Comparison of ENCODE assay signal across 27 cellular contexts in the genomic region with DNA sequence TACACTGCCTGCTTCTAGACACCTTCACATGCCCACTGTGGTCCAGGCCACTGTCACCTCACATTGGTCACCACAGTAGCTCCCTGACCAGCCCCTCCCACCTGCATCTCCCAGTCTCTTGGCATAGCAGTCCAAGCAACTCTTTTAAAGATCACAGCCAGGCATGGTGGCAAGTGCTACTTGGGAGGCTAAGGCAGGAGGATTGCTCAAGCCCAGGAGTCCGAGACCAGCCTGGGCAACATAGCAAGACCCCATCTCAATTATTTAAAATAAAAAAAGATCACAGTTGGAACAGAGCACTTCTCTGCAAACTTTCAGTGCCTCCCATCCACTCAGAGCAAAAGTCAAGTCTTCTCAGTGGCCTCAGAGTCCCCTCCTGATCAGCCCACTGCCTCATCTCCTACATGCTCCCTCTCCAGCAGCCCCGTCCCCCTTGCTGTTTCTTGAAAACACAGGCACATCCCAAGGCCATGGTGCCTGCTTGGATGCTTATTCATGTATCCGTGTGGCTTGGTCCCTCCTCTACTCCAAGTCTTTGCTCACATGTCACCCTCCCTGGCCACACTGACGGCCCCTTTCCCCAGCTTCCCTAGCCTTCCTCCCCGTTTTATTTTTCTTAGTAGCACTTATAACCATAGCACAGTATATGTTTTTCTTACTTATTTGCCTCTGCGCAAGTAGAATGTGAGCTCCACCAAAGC. TPM values are rescaled to one million over a fixed set of nuclear protein-coding genes. Genes with fewer than 3 reads are reported as not detected.
DNase-seq lines count a peak whose midpoint lies in the region; ATAC-seq and TF ChIP-seq lines count a peak whose summit lies in the region.
"Had no signal": no experiment of that assay in that cellular context is flagged by ENCODE, and none has a peak within 500 bp of the region (broad histone marks: within the 10 kb centered on the region; RNA-seq: fewer than 3 reads in every experiment).

No MANE protein-coding gene starts in this region.

- DNase-seq in EH (ENCODE audit: low read depth) = peak; percentile 39
- no peak for DNase-seq in chondrocyte (ENCODE audit: low spot score)
- DNase-seq in SHP77 treated with DMSO at 0.1 percent for 48 hours (lab: John Stamatoyannopoulos, UW) = no peak
- DNase-seq in iPS-NIHi11 (ENCODE audit: low spot score) = no peak
- DNase-seq: activated CD4-positive, alpha-beta T cell treated with anti-CD3 and anti-CD28 coated beads, Interleukin-2, amount 50 U/mL, for 48 hours; activated CD4-positive, CD25-positive, alpha-beta regulatory T cell; activated naive CD4-positive, alpha-beta T cell treated with Interleukin-2 at 50 U/mL for 16 hours; activated T-cell treated with anti-CD3 and anti-CD28 coated beads, Interleukin-2, amount 50 U/mL, for 72 hours; amygdala; DMS153; mesendoderm; naive thymus-derived CD8-positive, alpha-beta T cell; NCI-H1092 treated with DMSO at 0.1 percent for 48 hours; NCI-H187 treated with DMSO at 0.1 percent for 48 hours; NCI-H2171; nucleus accumbens; psoas muscle; RPMI8226; T-helper 1 cell had no signal

- H3K4me1 Mint-ChIP-seq in chondrocyte (ENCODE audit: low read depth) = peaks cover 66% of the 10 kb centered on the region

- no peaks in the 10 kb centered on the region for H3K27me3 ChIP-seq in muscle layer of colon (ENCODE audit: control insufficient read depth in 1 of 2, insufficient read depth in 2 of 2, low read length in 2 of 2)
- H3K27me3 ChIP-seq in subcutaneous abdominal adipose tissue (ENCODE audit: control insufficient read depth in 5 of 5, insufficient read depth in 4 of 5, low read length in 5 of 5) = no peaks in the 10 kb centered on the region

- peak overlapping the region; percentile 82 for H3K27ac Mint-ChIP-seq in chondrocyte (ENCODE audit: unreplicated experiment)
- H3K27ac Mint-ChIP-seq: stimulated activated memory B cell treated with anti-CD40 and anti-IgM and Interleukin-4, amounts not matched to agents 10 μg/mL and 1 μg/mL and 100 μg/mL, for 72 hours had no signal

- no peak overlapping the region for H3K4me3 ChIP-seq in muscle layer of colon (ENCODE audit: low read depth in 1 of 2, low read length in 2 of 2)
- no peak overlapping the region for H3K4me3 ChIP-seq in subcutaneous abdominal adipose tissue (ENCODE audit: low read depth in 1 of 5, low read length in 5 of 5)
- H3K4me3 ChIP-seq: psoas muscle, suprapubic skin had no signal

- no peak for ATAC-seq in GM21529 (IDR thresholded peaks at IDR 0.05; ENCODE audit: unreplicated experiment)
- ATAC-seq: activated T-cell treated with anti-CD3 and anti-CD28 coated beads, Interleukin-2, amount 50 U/mL, for 72 hours; naive thymus-derived CD8-positive, alpha-beta T cell; psoas muscle; stimulated activated memory B cell treated with anti-CD40 and anti-IgM and Interleukin-4, amounts not matched to agents 10 μg/mL and 1 μg/mL and 100 μg/mL, for 72 hours had no signal

- peak overlapping the region; percentile 3 for H3K4me3 Mint-ChIP-seq in chondrocyte (ENCODE audit: unreplicated experiment)
- H3K4me3 Mint-ChIP-seq: activated T-cell treated with anti-CD3 and anti-CD28 coated beads, Interleukin-2, amount 50 U/mL, for 72 hours; naive thymus-derived CD8-positive, alpha-beta T cell; stimulated activated memory B cell treated with anti-CD40 and anti-IgM and Interleukin-4, amounts not matched to agents 10 μg/mL and 1 μg/mL and 100 μg/mL, for 72 hours had no signal

- H3K36me3 ChIP-seq in muscle layer of colon (ENCODE audit: insufficient read depth, low read length) (no peaks in the 10 kb centered on the region), subcutaneous abdominal adipose tissue (ENCODE audit: control insufficient read depth in 5 of 5, insufficient read depth in 5 of 5, low read length in 5 of 5) (no peaks in the 10 kb centered on the region)
- H3K36me3 ChIP-seq: suprapubic skin had no signal

- H3K27ac ChIP-seq in muscle layer of colon (ENCODE audit: low read depth, low read length) (peak overlapping the region; percentile 1), subcutaneous abdominal adipose tissue (ENCODE audit: low read depth, low read length) (peak overlapping the region; percentile 98)
- H3K27ac ChIP-seq: suprapubic skin had no signal

- H3K9me3 ChIP-seq in muscle layer of colon (ENCODE audit: low read length) (no peaks in the 10 kb centered on the region), subcutaneous abdominal adipose tissue (ENCODE audit: control insufficient read depth in 5 of 5, low read length in 5 of 5) (no peaks in the 10 kb centered on the region)
- H3K9me3 ChIP-seq: psoas muscle, suprapubic skin had no signal

- TF ChIP-seq CTCF in chondrocyte (IDR thresholded peaks at IDR 0.05) = no peak

- no peak overlapping the region for H3K9ac ChIP-seq in muscle layer of colon (ENCODE audit: low read length)
- no peak overlapping the region for H3K9ac ChIP-seq in subcutaneous abdominal adipose tissue (ENCODE audit: low read length in 5 of 5)

- H3K27me3 Mint-ChIP-seq in chondrocyte (ENCODE audit: low read depth) = no peaks in the 10 kb centered on the region

- H3K36me3 Mint-ChIP-seq in chondrocyte (ENCODE audit: low read depth) = no peaks in the 10 kb centered on the region
- H3K36me3 Mint-ChIP-seq: naive thymus-derived CD8-positive, alpha-beta T cell; stimulated activated memory B cell treated with anti-CD40 and anti-IgM and Interleukin-4, amounts not matched to agents 10 μg/mL and 1 μg/mL and 100 μg/mL, for 72 hours had no signal

- H3K4me1 ChIP-seq in muscle layer of colon (ENCODE audit: insufficient read depth, low read length) = peaks cover 53% of the 10 kb centered on the region
- peaks cover 48 to 99% (median 97%) of the 10 kb centered on the region in 5 donors for H3K4me1 ChIP-seq in subcutaneous abdominal adipose tissue (ENCODE audit: control insufficient read depth in 5 of 5, insufficient read depth in 5 of 5, low read length in 5 of 5)

- H3K9me3 Mint-ChIP-seq in chondrocyte (ENCODE audit: low read depth) = no peaks in the 10 kb centered on the region
- H3K9me3 Mint-ChIP-seq: activated T-cell treated with anti-CD3 and anti-CD28 coated beads, Interleukin-2, amount 50 U/mL, for 72 hours; naive thymus-derived CD8-positive, alpha-beta T cell; stimulated activated memory B cell treated with anti-CD40 and anti-IgM and Interleukin-4, amounts not matched to agents 10 μg/mL and 1 μg/mL and 100 μg/mL, for 72 hours had no signal

RNA-seq across cellular contexts. Expression of gene TSPAN15, which starts 19.3 kb away (rescaled TPM):
- total RNA-seq in chondrocyte = 1.7 to 11.1 TPM (median 8.9 TPM) in 3 replicates

RNA-seq across cellular contexts. Expression of gene TACR2, which starts 53.9 kb away (rescaled TPM):
- total RNA-seq in chondrocyte = not detected in 3 replicates
- total RNA-seq: activated T-cell treated with anti-CD3 and anti-CD28 coated beads, Interleukin-2, amount 50 U/mL, for 72 hours; endothelial cell of umbilical vein; HT1080; naive thymus-derived CD8-positive, alpha-beta T cell; NCI-H460 had no signal
